Comparison of ENCODE assay signal across 16 cellular contexts in the genomic region with DNA sequence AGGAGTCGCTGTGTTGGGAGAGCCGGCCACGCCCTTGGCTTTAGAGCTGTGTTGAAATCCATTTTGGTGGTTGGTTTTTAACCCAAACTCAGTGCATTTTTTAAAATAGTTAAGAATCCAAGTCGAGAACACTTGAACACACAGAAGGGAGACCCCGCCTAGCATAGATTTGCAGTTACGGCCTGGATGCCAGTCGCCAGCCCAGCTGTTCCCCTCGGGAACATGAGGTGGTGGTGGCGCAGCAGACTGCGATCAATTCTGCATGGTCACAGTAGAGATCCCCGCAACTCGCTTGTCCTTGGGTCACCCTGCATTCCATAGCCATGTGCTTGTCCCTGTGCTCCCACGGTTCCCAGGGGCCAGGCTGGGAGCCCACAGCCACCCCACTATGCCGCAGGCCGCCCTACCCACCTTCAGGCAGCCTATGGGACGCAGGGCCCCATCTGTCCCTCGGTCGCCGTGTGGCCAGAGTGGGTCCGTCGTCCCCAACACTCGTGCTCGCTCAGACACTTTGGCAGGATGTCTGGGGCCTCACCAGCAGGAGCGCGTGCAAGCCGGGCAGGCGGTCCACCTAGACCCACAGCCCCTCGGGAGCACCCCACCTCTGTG. TPM values are rescaled to one million over a fixed set of nuclear protein-coding genes. Genes with fewer than 3 reads are reported as not detected.
DNase-seq lines count a peak whose midpoint lies in the region; ATAC-seq, FAIRE-seq and TF ChIP-seq lines count a peak whose summit lies in the region.
"Had no signal": no experiment of that assay in that cellular context is flagged by ENCODE, and none has a peak within 500 bp of the region (broad histone marks: within the 10 kb centered on the region; RNA-seq: fewer than 3 reads in every experiment).

No MANE protein-coding gene starts in this region.

- H3K9me1 ChIP-seq in endothelial cell of umbilical vein (replicated peaks; ENCODE audit: control insufficient read depth, extremely low read depth, insufficient read depth, low read length): no peaks in the 10 kb centered on the region

- H3K27ac Mint-ChIP-seq in MCF 10A (ENCODE audit: low read depth, unreplicated experiment): no peak overlapping the region
- H3K27ac Mint-ChIP-seq in CD8-positive, alpha-beta T cell: no peak overlapping the region

- FAIRE-seq in endothelial cell of umbilical vein (lab: Jason Lieb, UNC): no peak

- intact Hi-C loops in MCF 10A (cut with micrococcal nuclease) (no loop called here), breast epithelium (cut with DNase I; ENCODE audit: low total_unique reads) (no loop called here), endothelial cell of umbilical vein (cut with micrococcal nuclease) (no loop called here)
- intact Hi-C loops in CD8-positive, alpha-beta T cell (cut with DNase I, micrococcal nuclease): no loop called here

- H3K79me2 ChIP-seq in endothelial cell of umbilical vein (ENCODE audit: control insufficient read depth, insufficient read depth, low read length): peaks cover 70% of the 10 kb centered on the region

- H3K27ac ChIP-seq in breast epithelium: no peak overlapping the region
- H3K27ac ChIP-seq in endothelial cell of umbilical vein (ENCODE audit: insufficient read depth, low read depth, low read length): no peak overlapping the region
- no peak overlapping the region for H3K27ac ChIP-seq in CD8-positive, alpha-beta T cell (ENCODE audit: low read depth, low read length)
- H3K27ac ChIP-seq: gastroesophageal sphincter, HL-60, transverse colon, WERI-Rb-1 had no signal

- H3K4me1 ChIP-seq in breast epithelium (peaks cover 8% of the 10 kb centered on the region in 2 donors), endothelial cell of umbilical vein (ENCODE audit: control insufficient read depth, extremely low read depth, insufficient read depth, low read length) (peaks cover 5% of the 10 kb centered on the region)
- peaks cover 18% of the 10 kb centered on the region for H3K4me1 ChIP-seq in CD8-positive, alpha-beta T cell (ENCODE audit: insufficient read depth, low read length)

- H3K27me3 ChIP-seq in breast epithelium (no peaks in the 10 kb centered on the region), endothelial cell of umbilical vein (ENCODE audit: control insufficient read depth in 2 of 2, insufficient read depth in 2 of 2, low read length in 2 of 2) (no peaks in the 10 kb centered on the region)
- no peaks in the 10 kb centered on the region for H3K27me3 ChIP-seq in CD8-positive, alpha-beta T cell (ENCODE audit: insufficient read depth, low read length)
- H3K27me3 ChIP-seq: gastroesophageal sphincter, transverse colon had no signal

- H3K4me2 ChIP-seq in endothelial cell of umbilical vein (ENCODE audit: insufficient read depth, low read length): no peak overlapping the region

- POLR2A ChIA-PET in MCF 10A (lab: Yijun Ruan, JAX) (interaction anchor here (0.6 to 5.6 kb wide), 6 partner anchors 10 to 565 kb away, joined by 3 to 56 read pairs (median 10); partner anchors contain the start of genes ARF1 and MRPL55), endothelial cell of umbilical vein (lab: Charles Lee) (no interaction called here)
- POLR2A ChIA-PET in CD8-positive, alpha-beta T cell (lab: Charles Lee): no interaction called here

- no peaks in the 10 kb centered on the region for H3K27me3 Mint-ChIP-seq in MCF 10A (ENCODE audit: insufficient read depth, unreplicated experiment)
- no peaks in the 10 kb centered on the region for H3K27me3 Mint-ChIP-seq in CD8-positive, alpha-beta T cell (ENCODE audit: low read depth)

- no peak overlapping the region for H2AFZ ChIP-seq in endothelial cell of umbilical vein (ENCODE audit: low read depth, low read length)

- peaks cover 87% of the 10 kb centered on the region for H3K36me3 Mint-ChIP-seq in MCF 10A (ENCODE audit: insufficient read depth, unreplicated experiment)
- peaks cover 70% of the 10 kb centered on the region for H3K36me3 Mint-ChIP-seq in CD8-positive, alpha-beta T cell

- TF ChIP-seq CTCF in MCF 10A (IDR thresholded peaks at IDR 0.05; ENCODE audit: unreplicated experiment) (no peak), breast epithelium (IDR thresholded peaks at IDR 0.05) (no peak), NB4 (IDR thresholded peaks at IDR 0.05; ENCODE audit: low read depth, low read length) (no peak), endothelial cell of umbilical vein (IDR thresholded peaks at IDR 0.05; ENCODE audit: extremely low read depth in 1 of 2, insufficient read depth in 1 of 2, low read depth in 1 of 2, low read length in 2 of 2) (no peak)
- TF ChIP-seq CTCF in CD8-positive, alpha-beta T cell (IDR thresholded peaks at IDR 0.05): no peak

- H3K9me3 ChIP-seq in breast epithelium: peaks cover 5 to 9% of the 10 kb centered on the region in 2 donors
- peaks cover 4% of the 10 kb centered on the region for H3K9me3 ChIP-seq in endothelial cell of umbilical vein (replicated peaks; ENCODE audit: control insufficient read depth, insufficient read depth, low read length)
- peaks cover 8% of the 10 kb centered on the region for H3K9me3 ChIP-seq in CD8-positive, alpha-beta T cell (ENCODE audit: low read length)

- dilution Hi-C loops in endothelial cell of umbilical vein (cut with MboI; ENCODE audit: extremely low pct_ligation_motif_present, low sequenced_read_pairs): no loop called here

- no peak overlapping the region for H3K4me3 ChIP-seq in breast epithelium
- H3K4me3 ChIP-seq in NB4 (ENCODE audit: low read depth, low read length): no peak overlapping the region
- no peak overlapping the region for H3K4me3 ChIP-seq in endothelial cell of umbilical vein (replicated peaks in 1 of 3; ENCODE audit: insufficient read depth in 1 of 3, low read depth in 1 of 3, low read length in 3 of 3)
- no peak overlapping the region for H3K4me3 ChIP-seq in CD8-positive, alpha-beta T cell (ENCODE audit: low read depth, low read length)
- H3K4me3 ChIP-seq: gastroesophageal sphincter, transverse colon had no signal

- CTCF ChIA-PET in MCF 10A (lab: Yijun Ruan, JAX): interaction anchor here (0.9 to 4.0 kb wide), 6 partner anchors 9 to 100 kb away, joined by 3 to 26 read pairs (median 6); no protein-coding TSS in a partner anchor
- CTCF ChIA-PET in endothelial cell of umbilical vein (lab: Charles Lee): interaction anchor here (0.8 kb wide), 1 partner anchor 99 kb away, joined by 4 read pairs; no protein-coding TSS in a partner anchor
- CTCF ChIA-PET in CD8-positive, alpha-beta T cell (lab: Charles Lee): no interaction called here

- no peak overlapping the region for H3K4me3 Mint-ChIP-seq in MCF 10A (ENCODE audit: unreplicated experiment)
- H3K4me3 Mint-ChIP-seq in CD8-positive, alpha-beta T cell: no peak overlapping the region

- peaks cover 14% of the 10 kb centered on the region for H4K20me1 ChIP-seq in endothelial cell of umbilical vein (replicated peaks; ENCODE audit: control insufficient read depth, extremely low read depth, insufficient read depth, low read length)

- ATAC-seq in CD8-positive, alpha-beta T cell: no peak
- ATAC-seq in GM19023 (IDR thresholded peaks at IDR 0.05; ENCODE audit: unreplicated experiment): no peak
- ATAC-seq: gastroesophageal sphincter had no signal

- TF ChIP-seq POLR2A in breast epithelium (IDR thresholded peaks at IDR 0.05) (no peak), NB4 (IDR thresholded peaks at IDR 0.05; ENCODE audit: extremely low read depth, insufficient read length) (no peak), endothelial cell of umbilical vein (IDR thresholded peaks at IDR 0.05; ENCODE audit: low read depth, low read length) (no peak)

- no peak overlapping the region for H3K9ac ChIP-seq in endothelial cell of umbilical vein (replicated peaks; ENCODE audit: extremely low read depth, insufficient read depth, low read length)

- peaks cover 40% of the 10 kb centered on the region for H3K4me1 Mint-ChIP-seq in MCF 10A (ENCODE audit: insufficient read depth, unreplicated experiment)
- H3K4me1 Mint-ChIP-seq in CD8-positive, alpha-beta T cell (ENCODE audit: low read depth): peaks cover 40% of the 10 kb centered on the region

- peaks cover 4% of the 10 kb centered on the region for H3K36me3 ChIP-seq in breast epithelium
- H3K36me3 ChIP-seq in endothelial cell of umbilical vein (ENCODE audit: control insufficient read depth in 2 of 2, extremely low read depth in 1 of 2, insufficient read depth in 2 of 2, low read length in 2 of 2): peaks cover 10 to 36% of the 10 kb centered on the region in 2 experiments
- H3K36me3 ChIP-seq in CD8-positive, alpha-beta T cell (ENCODE audit: insufficient read depth, low read length): peaks cover 23% of the 10 kb centered on the region

- BruUV-seq in MCF 10A (replicated peaks; lab: Mats Ljungman, UMichigan): TSS peak; percentile 65
- TSS peak; percentile 46 for BruUV-seq in endothelial cell of umbilical vein (replicated peaks; lab: Mats Ljungman, UMichigan)

- H3K9me3 Mint-ChIP-seq in MCF 10A (ENCODE audit: unreplicated experiment): peaks cover 18% of the 10 kb centered on the region
- peaks cover 8% of the 10 kb centered on the region for H3K9me3 Mint-ChIP-seq in CD8-positive, alpha-beta T cell

- DNase-seq in MCF 10A (ENCODE audit: unreplicated experiment): no peak
- no peak for DNase-seq in breast epithelium (ENCODE audit: low spot score in 2 of 2)
- DNase-seq in NB4 (ENCODE audit: low read depth): peak; percentile 10
- DNase-seq in endothelial cell of umbilical vein (ENCODE audit: low read depth, low spot score): no peak
- peak; percentile 22 for DNase-seq in stimulated activated CD8-positive, alpha-beta memory T cell treated with anti-CD3 and anti-CD28 coated beads, Interleukin-4, amount 100 ng/mL, for 48 hours
- DNase-seq in CD8-positive, alpha-beta T cell: no peak
- DNase-seq in activated CD4-positive, alpha-beta T cell treated with anti-CD3 and anti-CD28 coated beads for 4 hours: no peak
- DNase-seq: cerebellar nuclear complex; mesendoderm; NCI-H510A; stimulated activated CD4-positive, alpha-beta T cell treated with anti-CD3 and anti-CD28 coated beads, Interleukin-4, amount 100 ng/mL, for 4 hours; transverse colon; WERI-Rb-1 had no signal

RNA-seq across cellular contexts. Expression of gene C1orf35, which starts 4.7 kb away (rescaled TPM):
- total RNA-seq in MCF 10A (2022): 48.9 and 49.2 TPM in 2 replicates
- total RNA-seq in breast epithelium: 10 to 100 TPM; 11.5 to 17.0 (median 15.7) TPM
- 21.7 and 23.9 TPM in 2 replicates for total RNA-seq in endothelial cell of umbilical vein
- polyA plus RNA-seq in endothelial cell of umbilical vein: 19.9 and 21.1 TPM in 2 replicates
- 14.6 and 17.1 TPM in 2 replicates for polyA plus RNA-seq in endothelial cell of umbilical vein (2011; cell fraction: cytosol; rRNA removed)
- 22.9 and 27.5 TPM in 2 replicates for polyA plus RNA-seq in endothelial cell of umbilical vein (2011; cell fraction: nucleus; rRNA removed)
- polyA plus RNA-seq in endothelial cell of umbilical vein (2012): 12.8 and 15.1 TPM in 2 replicates
- polyA minus RNA-seq in endothelial cell of umbilical vein: 2.4 and 2.6 TPM in 2 replicates
- 4.3 TPM for polyA minus RNA-seq in endothelial cell of umbilical vein (2011; cell fraction: cytosol; rRNA and poly(A)+ RNA removed)
- polyA minus RNA-seq in endothelial cell of umbilical vein (2011; cell fraction: nucleus; rRNA and poly(A)+ RNA removed): 1.6 and 2.8 TPM in 2 replicates
- total RNA-seq in CD8-positive, alpha-beta T cell: 10 to 100 TPM; 28.4 to 30.2 TPM

RNA-seq across cellular contexts. Expression of gene MRPL55, which starts 10.7 kb away (rescaled TPM):
- total RNA-seq in MCF 10A (2022) (85.4 and 111 TPM in 2 replicates), breast epithelium (100 to 1,000 TPM in 2 of 3 donors, 10 to 100 TPM in 1; 76.4 to 108 (median 102) TPM), endothelial cell of umbilical vein (57.0 and 58.7 TPM in 2 replicates)
- polyA plus RNA-seq in endothelial cell of umbilical vein: 155 and 287 TPM in 2 replicates
- 84.5 and 110 TPM in 2 replicates for polyA plus RNA-seq in endothelial cell of umbilical vein (2011; cell fraction: cytosol; rRNA removed)
- 103 and 115 TPM in 2 replicates for polyA plus RNA-seq in endothelial cell of umbilical vein (2011; cell fraction: nucleus; rRNA removed)
- 43.4 and 51.1 TPM in 2 replicates for polyA plus RNA-seq in endothelial cell of umbilical vein (2012)
- polyA minus RNA-seq in endothelial cell of umbilical vein: 35.6 and 46.6 TPM in 2 replicates
- polyA minus RNA-seq in endothelial cell of umbilical vein (2011; cell fraction: cytosol; rRNA and poly(A)+ RNA removed): 56.2 TPM
- 13.6 and 18.8 TPM in 2 replicates for polyA minus RNA-seq in endothelial cell of umbilical vein (2011; cell fraction: nucleus; rRNA and poly(A)+ RNA removed)
- 10 to 100 TPM; 90.2 to 90.7 TPM for total RNA-seq in CD8-positive, alpha-beta T cell

RNA-seq across cellular contexts. Expression of gene ARF1, which starts 15.9 kb away (rescaled TPM):
- total RNA-seq in MCF 10A (2022): 870 and 1,140 TPM in 2 replicates
- 100 to 1,000 TPM; 263 to 295 (median 292) TPM for total RNA-seq in breast epithelium
- total RNA-seq in endothelial cell of umbilical vein: 488 and 499 TPM in 2 replicates
- polyA plus RNA-seq in endothelial cell of umbilical vein: 844 and 1,054 TPM in 2 replicates
- polyA plus RNA-seq in endothelial cell of umbilical vein (2011; cell fraction: cytosol; rRNA removed): 724 and 860 TPM in 2 replicates
- polyA plus RNA-seq in endothelial cell of umbilical vein (2011; cell fraction: nucleus; rRNA removed): 433 and 446 TPM in 2 replicates
- polyA plus RNA-seq in endothelial cell of umbilical vein (2012): 473 and 510 TPM in 2 replicates
- polyA minus RNA-seq in endothelial cell of umbilical vein: 691 and 797 TPM in 2 replicates
- 221 TPM for polyA minus RNA-seq in endothelial cell of umbilical vein (2011; cell fraction: cytosol; rRNA and poly(A)+ RNA removed)
- polyA minus RNA-seq in endothelial cell of umbilical vein (2011; cell fraction: nucleus; rRNA and poly(A)+ RNA removed): 130 and 181 TPM in 2 replicates
- 100 to 1,000 TPM; 375 to 381 TPM for total RNA-seq in CD8-positive, alpha-beta T cell

RNA-seq across cellular contexts. Expression of gene GUK1, which starts 41.7 kb away (rescaled TPM):
- total RNA-seq in MCF 10A (2022): 495 and 510 TPM in 2 replicates
- 100 to 1,000 TPM; 218 to 413 (median 333) TPM for total RNA-seq in breast epithelium
- total RNA-seq in endothelial cell of umbilical vein: 237 and 239 TPM in 2 replicates
- polyA plus RNA-seq in endothelial cell of umbilical vein: 742 and 822 TPM in 2 replicates
- 294 and 443 TPM in 2 replicates for polyA plus RNA-seq in endothelial cell of umbilical vein (2011; cell fraction: cytosol; rRNA removed)
- 325 and 344 TPM in 2 replicates for polyA plus RNA-seq in endothelial cell of umbilical vein (2011; cell fraction: nucleus; rRNA removed)
- polyA plus RNA-seq in endothelial cell of umbilical vein (2012): 161 and 241 TPM in 2 replicates
- 140 and 214 TPM in 2 replicates for polyA minus RNA-seq in endothelial cell of umbilical vein
- polyA minus RNA-seq in endothelial cell of umbilical vein (2011; cell fraction: cytosol; rRNA and poly(A)+ RNA removed): 74.7 TPM
- 61.4 and 97.7 TPM in 2 replicates for polyA minus RNA-seq in endothelial cell of umbilical vein (2011; cell fraction: nucleus; rRNA and poly(A)+ RNA removed)
- 100 to 1,000 TPM; 548 to 551 TPM for total RNA-seq in CD8-positive, alpha-beta T cell

RNA-seq across cellular contexts. Expression of gene GJC2, which starts 51.3 kb away (rescaled TPM):
- total RNA-seq in MCF 10A (2022) (9.0 and 18.5 TPM in 2 replicates), breast epithelium (1 to 10 TPM; 1.3 TPM), endothelial cell of umbilical vein (0.90 and 1.2 TPM in 2 replicates)
- polyA plus RNA-seq in endothelial cell of umbilical vein: 0.58 and 0.75 TPM in 2 replicates
- polyA plus RNA-seq in endothelial cell of umbilical vein (2011; cell fraction: cytosol; rRNA removed): 0.30 and 0.47 TPM in 2 replicates
- 0.66 and 0.72 TPM in 2 replicates for polyA plus RNA-seq in endothelial cell of umbilical vein (2011; cell fraction: nucleus; rRNA removed)
- polyA plus RNA-seq in endothelial cell of umbilical vein (2012): 0.57 and 0.59 TPM in 2 replicates
- 0.56 and 1.00 TPM in 2 replicates for polyA minus RNA-seq in endothelial cell of umbilical vein
- polyA minus RNA-seq in endothelial cell of umbilical vein (2011; cell fraction: cytosol; rRNA and poly(A)+ RNA removed): 0.41 TPM
- polyA minus RNA-seq in endothelial cell of umbilical vein (2011; cell fraction: nucleus; rRNA and poly(A)+ RNA removed): 0.34 and 0.53 TPM in 2 replicates
- 1 to 10 TPM; 5.9 to 8.2 TPM for total RNA-seq in CD8-positive, alpha-beta T cell

Comparison
In these comparisons a context has a peak if more than half of its experiments do, and no peak if none do; other contexts are left out.
1. DNase-seq: peak in NB4 (single experiment) and stimulated activated CD8-positive, alpha-beta memory T cell treated with anti-CD3 and anti-CD28 coated beads, Interleukin-4, amount 100 ng/mL, for 48 hours (single experiment); none in MCF 10A (single experiment), breast epithelium (0 of 2), endothelial cell of umbilical vein (single experiment), CD8-positive, alpha-beta T cell (0 of 7) and activated CD4-positive, alpha-beta T cell treated with anti-CD3 and anti-CD28 coated beads for 4 hours (0 of 2).